Comparison of ENCODE assay signal across 8 cellular contexts in genomic region chr3:112302881-112303761, GRCh38.
DNase-seq lines count a peak whose midpoint lies in the region; ATAC-seq and TF ChIP-seq lines count a peak whose summit lies in the region.

No MANE protein-coding gene starts in this region.

- H3K4me1 ChIP-seq in subcutaneous abdominal adipose tissue (ENCODE audit: control insufficient read depth in 5 of 5, insufficient read depth in 5 of 5, low read length in 5 of 5), result peaks cover 4 to 25% (median 20%) of the 10 kb centered on the region in 5 donors

- peak overlapping the region; percentile 56 to 81 (median 63) for H3K9ac ChIP-seq in subcutaneous abdominal adipose tissue (ENCODE audit: low read length in 5 of 5)

- peaks cover 0 to 4% (median 0%) of the 10 kb centered on the region in 5 donors for H3K9me3 ChIP-seq in subcutaneous abdominal adipose tissue (ENCODE audit: control insufficient read depth in 5 of 5, low read length in 5 of 5)

- H3K27me3 Mint-ChIP-seq in activated naive CD4-positive, alpha-beta T cell treated with anti-CD3 and anti-CD28 coated beads, Interleukin-2, amount 10 ng/mL, durations not matched to agents 7 days and 5 days, result no peaks in the 10 kb centered on the region

- no peaks in the 10 kb centered on the region for H3K27me3 ChIP-seq in subcutaneous abdominal adipose tissue (ENCODE audit: control insufficient read depth in 5 of 5, insufficient read depth in 4 of 5, low read length in 5 of 5)

- ATAC-seq in HG03457 (IDR thresholded peaks at IDR 0.05; ENCODE audit: unreplicated experiment) (no peak), GM21737 (IDR thresholded peaks at IDR 0.05; ENCODE audit: unreplicated experiment) (no peak)

- CTCF ChIA-PET in activated naive CD4-positive, alpha-beta T cell treated with anti-CD3 and anti-CD28 coated beads, Interleukin-2, amount 10 ng/mL, durations not matched to agents 7 days and 5 days (lab: Charles Lee), result interaction anchor here (1.0 to 4.7 kb wide), 9 partner anchors 9 to 230 kb away, joined by 3 to 32 read pairs (median 4); partner anchors contain the start of gene SLC9C1

- H3K4me1 Mint-ChIP-seq in activated naive CD4-positive, alpha-beta T cell treated with anti-CD3 and anti-CD28 coated beads, Interleukin-2, amount 10 ng/mL, durations not matched to agents 7 days and 5 days, result peaks cover 13% of the 10 kb centered on the region

- H3K4me3 ChIP-seq in subcutaneous abdominal adipose tissue (ENCODE audit: low read depth in 1 of 5, low read length in 5 of 5), result peak overlapping the region; percentile 62 to 92 (median 80)

- H3K4me3 Mint-ChIP-seq in activated naive CD4-positive, alpha-beta T cell treated with anti-CD3 and anti-CD28 coated beads, Interleukin-2, amount 10 ng/mL, durations not matched to agents 7 days and 5 days, result no peak overlapping the region

- H3K27ac Mint-ChIP-seq in activated naive CD4-positive, alpha-beta T cell treated with anti-CD3 and anti-CD28 coated beads, Interleukin-2, amount 10 ng/mL, durations not matched to agents 7 days and 5 days, result no peak overlapping the region

- no peak for TF ChIP-seq CTCF in VCaP (conservative IDR thresholded peaks at IDR 0.05)

- H3K9me3 Mint-ChIP-seq in activated naive CD4-positive, alpha-beta T cell treated with anti-CD3 and anti-CD28 coated beads, Interleukin-2, amount 10 ng/mL, durations not matched to agents 7 days and 5 days, result no peaks in the 10 kb centered on the region

- peak; percentile 47 for DNase-seq in activated naive CD4-positive, alpha-beta T cell treated with anti-CD3 and anti-CD28 coated beads, Interleukin-2, amount 10 ng/mL, durations not matched to agents 7 days and 5 days
- DNase-seq in activated naive CD4-positive, alpha-beta T cell treated with Interleukin-2 at 50 U/mL for 16 hours, result no peak
- DNase-seq in iPS DF 4.7 (ENCODE audit: extremely low read depth, low spot score) (peak; percentile 93), glomerular visceral epithelial cell (ENCODE audit: extremely low spot score) (no peak)

- H3K36me3 ChIP-seq in subcutaneous abdominal adipose tissue (ENCODE audit: control insufficient read depth in 5 of 5, insufficient read depth in 5 of 5, low read length in 5 of 5), result no peaks in the 10 kb centered on the region

- H3K27ac ChIP-seq in VCaP (peak overlapping the region; percentile 69), subcutaneous abdominal adipose tissue (ENCODE audit: low read depth, low read length) (no peak overlapping the region)

- no peaks in the 10 kb centered on the region for H3K36me3 Mint-ChIP-seq in activated naive CD4-positive, alpha-beta T cell treated with anti-CD3 and anti-CD28 coated beads, Interleukin-2, amount 10 ng/mL, durations not matched to agents 7 days and 5 days

Comparison
In these comparisons a context has a peak if more than half of its experiments do, and no peak if none do; other contexts are left out.
1. DNase-seq: peak in activated naive CD4-positive, alpha-beta T cell treated with anti-CD3 and anti-CD28 coated beads, Interleukin-2, amount 10 ng/mL, durations not matched to agents 7 days and 5 days (single experiment) and iPS DF 4.7 (single experiment); none in activated naive CD4-positive, alpha-beta T cell treated with Interleukin-2 at 50 U/mL for 16 hours (single experiment) and glomerular visceral epithelial cell (single experiment).